Comparison of ENCODE assay signal across 12 cellular contexts in genomic region chr7:27678617-27679260, GRCh38. TPM values are rescaled to one million over a fixed set of nuclear protein-coding genes. Genes with fewer than 3 reads are reported as not detected.
DNase-seq lines count a peak whose midpoint lies in the region; ATAC-seq and TF ChIP-seq lines count a peak whose summit lies in the region.
"Had no signal": no experiment of that assay in that cellular context is flagged by ENCODE, and none has a peak within 500 bp of the region (broad histone marks: within the 10 kb centered on the region; RNA-seq: fewer than 3 reads in every experiment).

No MANE protein-coding gene starts in this region.

- DNase-seq in AG04450 (ENCODE audit: low read depth, low spot score): no peak
- DNase-seq in NCI-H69 (lab: John Stamatoyannopoulos, UW): peak; percentile 9
- no peak for DNase-seq in osteocyte (ENCODE audit: extremely low spot score, unreplicated experiment)
- no peak for DNase-seq in activated CD4-positive, alpha-beta T cell treated with anti-CD3 and anti-CD28 coated beads for 48 hours
- no peak for DNase-seq in NCI-H446 (lab: John Stamatoyannopoulos, UW)
- no peak for DNase-seq in T-cell
- DNase-seq: kidney, NCI-H774, posterior cingulate gyrus had no signal

- ATAC-seq in GM19455 (IDR thresholded peaks at IDR 0.05; ENCODE audit: unreplicated experiment): no peak
- no peak for ATAC-seq in T-cell (replicated peaks in 1 of 4)

- no peaks in the 10 kb centered on the region for H3K36me3 ChIP-seq in duodenal mucosa (ENCODE audit: control insufficient read depth in 1 of 2, insufficient read depth in 2 of 2, low read length in 2 of 2)

- CTCF ChIA-PET in AG04450 (lab: Charles Lee): interaction anchor here (0.7 kb wide), 1 partner anchor 9 kb away, joined by 3 read pairs; no protein-coding TSS in a partner anchor
- CTCF ChIA-PET in T-cell (lab: Charles Lee): no interaction called here

- peaks cover 3 to 13% of the 10 kb centered on the region in 2 donors for H3K4me1 ChIP-seq in duodenal mucosa (ENCODE audit: control insufficient read depth in 1 of 2, insufficient read depth in 2 of 2, low read length in 2 of 2)

- no peak overlapping the region for H3K4me3 Mint-ChIP-seq in osteocyte (ENCODE audit: unreplicated experiment)
- no peak overlapping the region for H3K4me3 Mint-ChIP-seq in T-cell
- H3K4me3 Mint-ChIP-seq: B cell had no signal

- no peaks in the 10 kb centered on the region for H3K27me3 ChIP-seq in AG04450 (ENCODE audit: control insufficient read depth, insufficient read depth, low read length)
- H3K27me3 ChIP-seq in duodenal mucosa (ENCODE audit: control insufficient read depth in 1 of 2, insufficient read depth in 2 of 2, low read length in 2 of 2): no peaks in the 10 kb centered on the region

- H3K4me3 ChIP-seq in AG04450 (ENCODE audit: low read depth, low read length): no peak overlapping the region
- H3K4me3 ChIP-seq in duodenal mucosa (ENCODE audit: low read depth in 1 of 2, low read length in 2 of 2): no peak overlapping the region

- H3K9me3 ChIP-seq in AG04450 (ENCODE audit: control insufficient read depth, insufficient read depth, low read length) (no peaks in the 10 kb centered on the region; the same call in 1 of the 2 replicates), duodenal mucosa (ENCODE audit: control insufficient read depth in 1 of 2, low read length in 2 of 2) (no peaks in the 10 kb centered on the region)

- peaks cover 23% of the 10 kb centered on the region for H3K4me1 Mint-ChIP-seq in osteocyte (ENCODE audit: unreplicated experiment)
- H3K4me1 Mint-ChIP-seq in T-cell: no peaks in the 10 kb centered on the region
- H3K4me1 Mint-ChIP-seq: B cell had no signal

- H3K36me3 Mint-ChIP-seq in osteocyte (ENCODE audit: unreplicated experiment) (no peaks in the 10 kb centered on the region), T-cell (no peaks in the 10 kb centered on the region)

- POLR2A ChIA-PET in AG04450 (lab: Yijun Ruan, JAX): interaction anchor here (0.8 to 1.2 kb wide), 3 partner anchors 16 to 62 kb away, joined by 3 to 10 read pairs (median 3); partner anchors contain the start of gene HIBADH
- POLR2A ChIA-PET in T-cell (lab: Charles Lee): interaction anchor here in 1 of 2 donors (0.6 kb wide), 1 partner anchor 59 kb away, joined by 5 read pairs; no protein-coding TSS in a partner anchor

- H3K9me3 Mint-ChIP-seq in osteocyte (ENCODE audit: unreplicated experiment) (peaks cover 4% of the 10 kb centered on the region), T-cell (no peaks in the 10 kb centered on the region)

- no peak for TF ChIP-seq CTCF in AG04450 (IDR thresholded peaks at IDR 0.05; ENCODE audit: low read depth, low read length)
- no peak for TF ChIP-seq CTCF in osteocyte (IDR thresholded peaks at IDR 0.05)

- H3K27ac Mint-ChIP-seq in osteocyte (ENCODE audit: unreplicated experiment) (peak overlapping the region; percentile 90), T-cell (no peak overlapping the region)
- H3K27ac Mint-ChIP-seq: B cell had no signal

- no peak overlapping the region for H3K9ac ChIP-seq in duodenal mucosa (ENCODE audit: low read depth in 1 of 2, low read length in 2 of 2)

- H3K27me3 Mint-ChIP-seq in osteocyte (ENCODE audit: unreplicated experiment): no peaks in the 10 kb centered on the region
- H3K27me3 Mint-ChIP-seq in T-cell: no peaks in the 10 kb centered on the region
- H3K27me3 Mint-ChIP-seq: B cell had no signal

- H3K27ac ChIP-seq in AG04450 (ENCODE audit: low read depth, low read length): peak overlapping the region; percentile 92
- peak overlapping the region; percentile 26 for H3K27ac ChIP-seq in duodenal mucosa (ENCODE audit: low read depth, low read length)

RNA-seq across cellular contexts. Expression of gene HIBADH, which starts 16.1 kb away (rescaled TPM):
- polyA plus RNA-seq in AG04450 (2011; rRNA removed): 74.1 and 86.3 TPM in 2 replicates
- polyA minus RNA-seq in AG04450 (2011; rRNA and poly(A)+ RNA removed): 21.6 and 22.2 TPM in 2 replicates
- 31.9 and 34.4 TPM in 2 replicates for total RNA-seq in osteocyte
- total RNA-seq in T-cell: 10 to 100 TPM in 4 of 5 donors, 1 to 10 TPM in 1; 9.8 to 12.5 (median 12.0) TPM
